In the genomic region with DNA sequence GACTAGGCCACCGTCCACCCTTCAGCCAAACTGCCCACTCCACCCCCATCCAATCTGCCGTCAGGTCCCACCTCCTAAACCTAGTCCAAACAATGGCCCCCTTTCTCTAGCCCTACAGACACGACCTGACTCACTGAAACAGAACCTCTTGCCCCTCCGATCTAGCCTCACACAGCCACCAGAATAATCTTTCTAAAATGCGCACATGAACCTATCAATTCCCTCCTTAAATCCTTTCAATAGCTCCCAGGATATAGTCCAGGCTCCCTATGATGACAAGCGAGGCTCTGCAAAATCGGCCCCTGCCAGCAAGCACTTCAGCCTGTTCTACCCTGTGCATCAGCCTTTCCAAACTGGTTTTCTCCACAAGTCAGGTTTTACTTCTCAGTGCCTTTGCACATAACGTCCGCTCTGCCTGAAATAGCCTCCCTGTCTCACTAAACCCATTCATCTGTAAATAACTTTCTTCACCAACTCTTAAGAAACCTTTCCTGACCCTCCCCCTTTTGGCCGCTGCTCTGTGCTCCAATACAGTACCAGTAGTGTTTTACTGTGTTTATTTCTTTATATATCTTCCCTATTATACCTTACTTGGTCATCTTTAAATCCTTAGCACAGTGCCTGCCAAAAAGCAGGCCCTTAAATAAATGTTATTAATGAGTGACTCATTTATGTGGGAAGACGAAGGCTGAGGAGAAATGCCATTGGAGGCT, we compare ENCODE assay signal across 8 cellular contexts. TPM values are rescaled to one million over a fixed set of nuclear protein-coding genes. Genes with fewer than 3 reads are reported as not detected.
A peak's percentile ranks its signal among the peaks of the same experiment; 100 is the strongest.
DNase-seq lines count a peak whose midpoint lies in the region; ATAC-seq and TF ChIP-seq lines count a peak whose summit lies in the region.

No MANE protein-coding gene starts in this region.

- ATAC-seq in GM18861 (IDR thresholded peaks at IDR 0.05; ENCODE audit: unreplicated experiment): no peak
- ATAC-seq in GM21526 (IDR thresholded peaks at IDR 0.05; ENCODE audit: low FRiP score, unreplicated experiment): no peak

- H3K79me2 ChIP-seq in fibroblast of lung (ENCODE audit: control insufficient read depth, insufficient read depth, low read length): no peaks in the 10 kb centered on the region

- H3K4me1 ChIP-seq in ES-I3 (ENCODE audit: insufficient read depth, low read length) (peaks cover 5% of the 10 kb centered on the region), fibroblast of lung (ENCODE audit: control insufficient read depth, extremely low read depth, insufficient read depth, low read length) (peaks cover 2% of the 10 kb centered on the region), ovary (ENCODE audit: insufficient read depth) (peaks cover 2% of the 10 kb centered on the region)

- no peak overlapping the region for H2AFZ ChIP-seq in fibroblast of lung (ENCODE audit: low read length)

- peak; percentile 83 for DNase-seq in SKM-1 treated with dmso at 0.1 percent for 144 hours (lab: John Stamatoyannopoulos, UW; ENCODE audit: unreplicated experiment)
- DNase-seq in fibroblast of lung (ENCODE audit: low read depth in 2 of 2): peak; percentile 71 to 95
- DNase-seq in ovary: no peak
- no peak for DNase-seq in dedifferentiated amniotic fluid mesenchymal stem cell (ENCODE audit: extremely low spot score)
- DNase-seq in stimulated activated CD4-positive, alpha-beta T cell treated with anti-CD3 and anti-CD28 coated beads, Interleukin-2, amount 100 ng/mL, for 48 hours: no peak

- no peaks in the 10 kb centered on the region for H4K20me1 ChIP-seq in fibroblast of lung (ENCODE audit: control insufficient read depth, extremely low read depth, insufficient read depth, low read length)

- H3K4me3 ChIP-seq in fibroblast of lung (replicated peaks in 1 of 4; ENCODE audit: control extremely low read depth in 1 of 4, insufficient read depth in 1 of 4, low read depth in 3 of 4, low read length in 4 of 4) (peak overlapping the region in 2 of 4 experiments; percentile 54 to 58), ovary (peak overlapping the region; percentile 56)

- peak overlapping the region; percentile 33 for H3K4me2 ChIP-seq in fibroblast of lung (ENCODE audit: extremely low read depth, insufficient read depth, low read length)

- H3K27ac ChIP-seq in fibroblast of lung (ENCODE audit: insufficient read depth, low read length) (no peak overlapping the region), ovary (peak overlapping the region; percentile 23 to 75)

- intact Hi-C loops in ovary (cut with DNase I): no loop called here

- TF ChIP-seq CTCF in fibroblast of lung (conservative IDR thresholded peaks at IDR 0.05 in 1 of 2, IDR thresholded peaks at IDR 0.05 in 1 of 2; ENCODE audit: low read depth in 1 of 2, low read length in 2 of 2) (no peak), ovary (IDR thresholded peaks at IDR 0.05) (no peak)

- H3K27me3 ChIP-seq in fibroblast of lung (ENCODE audit: control insufficient read depth, insufficient read depth, low read length) (peaks cover 9% of the 10 kb centered on the region), ovary (no peaks in the 10 kb centered on the region)

- no peak for TF ChIP-seq EP300 in ovary (IDR thresholded peaks at IDR 0.05)

- TF ChIP-seq POLR2A in ovary (IDR thresholded peaks at IDR 0.05): no peak

- no peaks in the 10 kb centered on the region for H3K9me3 ChIP-seq in ES-I3 (ENCODE audit: control insufficient read depth, insufficient read depth, low read length)
- H3K9me3 ChIP-seq in fibroblast of lung (ENCODE audit: control insufficient read depth, insufficient read depth, low read depth, low read length): no peaks in the 10 kb centered on the region
- no peaks in the 10 kb centered on the region for H3K9me3 ChIP-seq in ovary

- H3K9ac ChIP-seq in ES-I3 (ENCODE audit: low read depth, low read length): peak overlapping the region; percentile 98
- no peak overlapping the region for H3K9ac ChIP-seq in fibroblast of lung (ENCODE audit: insufficient read depth, low read length)

- no peaks in the 10 kb centered on the region for H3K36me3 ChIP-seq in ES-I3 (ENCODE audit: insufficient read depth, low read length)
- no peaks in the 10 kb centered on the region for H3K36me3 ChIP-seq in fibroblast of lung (ENCODE audit: control insufficient read depth, insufficient read depth, low read length)
- no peaks in the 10 kb centered on the region for H3K36me3 ChIP-seq in ovary

- 46 to 48% (median 47%) methylated on average over 11 of the region's 11 CpGs for WGBS in ovary, 3 donors

RNA-seq across cellular contexts. Expression of a gene that starts 9.0 kb away (rescaled TPM):
- 1.3 and 24.1 TPM in 2 replicates for total RNA-seq in fibroblast of lung
- 16.7 and 88.0 TPM in 2 replicates for polyA plus RNA-seq in fibroblast of lung
- polyA plus RNA-seq in fibroblast of lung (2012): 19.4 and 114 TPM in 2 replicates
- polyA minus RNA-seq in fibroblast of lung (ENCODE audit: low replicate concordance): 53.6 and 300 TPM in 2 replicates
- 1 to 10 TPM in 3 of 7 donors, under 1 TPM in 3, not detected in 1; 0.50 to 2.0 (median 1.3) TPM for total RNA-seq in ovary
- polyA plus RNA-seq in ovary: 1 to 10 TPM; 1.1 to 2.9 TPM

RNA-seq across cellular contexts. Expression of a gene that starts 12.1 kb away (rescaled TPM):
- total RNA-seq in fibroblast of lung (not detected in 2 replicates), ovary (1 to 10 TPM in 3 of 7 donors, under 1 TPM in 3, not detected in 1; 0.36 to 2.6 (median 1.4) TPM)
- polyA plus RNA-seq in fibroblast of lung (not detected in 2 replicates), ovary (under 1 TPM; 0.35 to 0.63 TPM)
- 0.12 TPM in 1 of 2 replicates, not detected in the other for polyA plus RNA-seq in fibroblast of lung (2012)
- not detected in 2 replicates for polyA minus RNA-seq in fibroblast of lung (ENCODE audit: low replicate concordance)

RNA-seq across cellular contexts. Expression of a gene that starts 18.1 kb away (rescaled TPM):
- total RNA-seq in fibroblast of lung (33.4 and 65.2 TPM in 2 replicates), ovary (10 to 100 TPM; 10.0 to 50.6 (median 34.1) TPM)
- polyA plus RNA-seq in fibroblast of lung (172 and 203 TPM in 2 replicates), ovary (100 to 1,000 TPM in 1 of 2 donors, 10 to 100 TPM in 1; 42.8 to 130 TPM)
- 123 and 155 TPM in 2 replicates for polyA plus RNA-seq in fibroblast of lung (2012)
- 185 and 279 TPM in 2 replicates for polyA minus RNA-seq in fibroblast of lung (ENCODE audit: low replicate concordance)

RNA-seq across cellular contexts. Expression of a gene that starts 39.9 kb away (rescaled TPM):
- total RNA-seq in fibroblast of lung (56.2 and 69.2 TPM in 2 replicates), ovary (10 to 100 TPM; 13.7 to 39.3 (median 24.0) TPM)
- polyA plus RNA-seq in fibroblast of lung (45.8 and 49.7 TPM in 2 replicates), ovary (10 to 100 TPM; 26.0 to 40.0 TPM)
- polyA plus RNA-seq in fibroblast of lung (2012): 59.5 and 65.3 TPM in 2 replicates
- polyA minus RNA-seq in fibroblast of lung (ENCODE audit: low replicate concordance): 28.4 and 30.6 TPM in 2 replicates

RNA-seq across cellular contexts. Expression of a gene that starts 39.9 kb away (rescaled TPM):
- total RNA-seq in fibroblast of lung: 17.2 and 26.9 TPM in 2 replicates
- 7.1 and 8.5 TPM in 2 replicates for polyA plus RNA-seq in fibroblast of lung
- polyA plus RNA-seq in fibroblast of lung (2012): 7.8 and 8.1 TPM in 2 replicates
- polyA minus RNA-seq in fibroblast of lung (ENCODE audit: low replicate concordance): 65.4 and 101 TPM in 2 replicates
- total RNA-seq in ovary: 10 to 100 TPM; 25.5 to 89.3 (median 60.9) TPM
- polyA plus RNA-seq in ovary: 10 to 100 TPM; 16.8 to 17.6 TPM

Comparison
In these comparisons a context has a peak if more than half of its experiments do, and no peak if none do; other contexts are left out.
1. DNase-seq: peak in SKM-1 treated with dmso at 0.1 percent for 144 hours (single experiment) and fibroblast of lung (2 of 2); none in ovary (0 of 5), dedifferentiated amniotic fluid mesenchymal stem cell (single experiment) and stimulated activated CD4-positive, alpha-beta T cell treated with anti-CD3 and anti-CD28 coated beads, Interleukin-2, amount 100 ng/mL, for 48 hours (0 of 2).